Comparison of ENCODE assay signal across 10 cellular contexts in genomic region chr10:74293686-74294365, GRCh38.
A peak's percentile ranks its signal among the peaks of the same experiment; 100 is the strongest.
DNase-seq lines count a peak whose midpoint lies in the region; ATAC-seq and TF ChIP-seq lines count a peak whose summit lies in the region.
"Had no signal": no experiment of that assay in that cellular context is flagged by ENCODE, and none has a peak within 500 bp of the region (broad histone marks: within the 10 kb centered on the region; RNA-seq: fewer than 3 reads in every experiment).

No MANE protein-coding gene starts in this region.

- WGBS in IMR-90 (ENCODE audit: extremely low coverage in 2 of 2, insufficient read length in 1 of 2), 2 experiments = no CpG with 5 or more reads among the region's 1 CpG

- dilution Hi-C loops in IMR-90 (cut with HindIII; ENCODE audit: low sequenced_read_pairs, unreplicated experiment) = no loop called here

- H3K23ac ChIP-seq in IMR-90 (ENCODE audit: low read depth, low read length) = peak overlapping the region; percentile 59; the same call in 1 of the 2 replicates

- peak overlapping the region; percentile 95; the same call in 1 of the 2 replicates for H3K27ac ChIP-seq in IMR-90 (ENCODE audit: insufficient read depth, low read length)
- H3K27ac ChIP-seq in RWPE2 (ENCODE audit: poor library complexity, severe bottlenecking) = peak overlapping the region; percentile 92

- H3K4me1 ChIP-seq in IMR-90 (ENCODE audit: control insufficient read depth, insufficient read depth, low read length) (peaks cover 8% of the 10 kb centered on the region), RWPE2 (ENCODE audit: insufficient read depth, poor library complexity, severe bottlenecking) (peaks cover 55% of the 10 kb centered on the region), Caco-2 (peaks cover 3% of the 10 kb centered on the region; the same call in 1 of the 2 replicates)

- DNase-seq in AG08396 (ENCODE audit: low spot score) (peak; percentile 20), IMR-90 (peak; percentile 84), RWPE2 (ENCODE audit: low spot score) (no peak), glomerular visceral epithelial cell (ENCODE audit: extremely low spot score) (peak; percentile 20), Caco-2 (no peak)
- no peak for DNase-seq in activated CD4-positive, alpha-beta T cell treated with anti-CD3 and anti-CD28 coated beads, Interleukin-2, amount 50 U/mL, for 1 hour
- DNase-seq: posterior cingulate gyrus; stimulated activated naive B cell treated with anti-CD40 and anti-IgM and Interleukin-4, amounts not matched to agents 10 μg/mL and 1 μg/mL and 100 μg/mL, for 72 hours had no signal

- H4K20me1 ChIP-seq in IMR-90 (ENCODE audit: insufficient read depth, low read length) = no peaks in the 10 kb centered on the region

- TF ChIP-seq POLR2A in IMR-90 (IDR thresholded peaks at IDR 0.05; ENCODE audit: low read depth, low read length) = no peak
- TF ChIP-seq POLR2A in GM18505 (IDR thresholded peaks at IDR 0.05; ENCODE audit: borderline replicate concordance, extremely low read depth, insufficient read depth, insufficient read length) = no peak

- H3K9ac ChIP-seq in IMR-90 (ENCODE audit: low read depth, low read length) = peak overlapping the region; percentile 67; the same call in 1 of the 2 replicates

- in situ Hi-C loops in IMR-90 (cut with MboI; ENCODE audit: low sequenced_read_pairs) = no loop called here

- no peak overlapping the region for H4K91ac ChIP-seq in IMR-90 (ENCODE audit: insufficient read depth, low read depth, low read length)

- TF ChIP-seq CTCF in IMR-90 (conservative IDR thresholded peaks at IDR 0.05; ENCODE audit: low read depth, low read length) = no peak
- TF ChIP-seq CTCF in RWPE2 (IDR thresholded peaks at IDR 0.05; ENCODE audit: poor library complexity, severe bottlenecking) = no peak
- TF ChIP-seq CTCF in Caco-2 (IDR thresholded peaks at IDR 0.05; ENCODE audit: insufficient read depth in 1 of 2, low read depth in 1 of 2, low read length in 1 of 2, severe bottlenecking in 1 of 2, unreplicated experiment in 1 of 2) = no peak

- H3K27me3 ChIP-seq in IMR-90 (ENCODE audit: control insufficient read depth, insufficient read depth, low read length) = no peaks in the 10 kb centered on the region
- H3K27me3 ChIP-seq in RWPE2 (ENCODE audit: insufficient read depth, poor library complexity, severe bottlenecking) = no peaks in the 10 kb centered on the region
- H3K27me3 ChIP-seq in Caco-2 (replicated peaks; ENCODE audit: control insufficient read depth, insufficient read depth, low read length) = no peaks in the 10 kb centered on the region

- H3K4me3 ChIP-seq in IMR-90 (ENCODE audit: insufficient read depth, low read depth, low read length) = no peak overlapping the region
- no peak overlapping the region for H3K4me3 ChIP-seq in RWPE2 (ENCODE audit: severe bottlenecking)
- H3K4me3 ChIP-seq in Caco-2 (ENCODE audit: low read depth, low read length) = no peak overlapping the region

- no peak overlapping the region for H3K4me3 Mint-ChIP-seq in Caco-2 (ENCODE audit: unreplicated experiment)
- H3K4me3 Mint-ChIP-seq: stimulated activated naive B cell treated with anti-CD40 and anti-IgM and Interleukin-4, amounts not matched to agents 10 μg/mL and 1 μg/mL and 100 μg/mL, for 72 hours had no signal

- no peaks in the 10 kb centered on the region for H3K27me3 Mint-ChIP-seq in Caco-2 (ENCODE audit: insufficient read depth, unreplicated experiment)
- H3K27me3 Mint-ChIP-seq: stimulated activated naive B cell treated with anti-CD40 and anti-IgM and Interleukin-4, amounts not matched to agents 10 μg/mL and 1 μg/mL and 100 μg/mL, for 72 hours had no signal

- H3K56ac ChIP-seq in IMR-90 (ENCODE audit: extremely low read depth, insufficient read depth, low read length) = no peak overlapping the region

- H2AFZ ChIP-seq in IMR-90 (replicated peaks; ENCODE audit: low read length, poor library complexity) = no peak overlapping the region

- CTCF ChIA-PET in IMR-90 (lab: Yijun Ruan, JAX) (no interaction called here), Caco-2 (lab: Charles Lee) (no interaction called here)

- H4K8ac ChIP-seq in IMR-90 (ENCODE audit: low read depth in 2 of 2, low read length in 2 of 2) = 0 out of 4 replicates have a peak overlapping the region, but pooled peaks have one; percentile 36 to 71

- intact Hi-C loops in IMR-90 (cut with micrococcal nuclease) = loop anchor here (5.0 kb wide), 1 partner anchor 138 kb away; no protein-coding TSS in a partner anchor
- intact Hi-C loops in Caco-2 (cut with micrococcal nuclease; ENCODE audit: unreplicated experiment) = no loop called here

- H3K14ac ChIP-seq in IMR-90 (replicated peaks; ENCODE audit: low read depth, low read length) = no peak overlapping the region

- no peaks in the 10 kb centered on the region for H3K9me3 Mint-ChIP-seq in Caco-2 (ENCODE audit: unreplicated experiment)
- H3K9me3 Mint-ChIP-seq: stimulated activated naive B cell treated with anti-CD40 and anti-IgM and Interleukin-4, amounts not matched to agents 10 μg/mL and 1 μg/mL and 100 μg/mL, for 72 hours had no signal

- POLR2A ChIA-PET in IMR-90 (lab: Charles Lee; ENCODE audit: unreplicated experiment) (no interaction called here), Caco-2 (lab: Charles Lee) (no interaction called here)

- no peak for TF ChIP-seq RAD21 in IMR-90 (IDR thresholded peaks at IDR 0.05; ENCODE audit: low read length)

- H3K4me2 ChIP-seq in IMR-90 (ENCODE audit: low read depth, low read length) = peak overlapping the region; percentile 70

- peak overlapping the region; percentile 95; the same call in 1 of the 2 replicates for H3K4ac ChIP-seq in IMR-90 (ENCODE audit: low read depth, low read length)

- peak overlapping the region; percentile 80 for H2BK5ac ChIP-seq in IMR-90 (ENCODE audit: low read depth, low read length, poor library complexity, severe bottlenecking)

- no peaks in the 10 kb centered on the region for H3K9me3 ChIP-seq in IMR-90 (ENCODE audit: control insufficient read depth, insufficient read depth, low read length)
- no peaks in the 10 kb centered on the region for H3K9me3 ChIP-seq in RWPE2 (ENCODE audit: severe bottlenecking)
- H3K9me3 ChIP-seq in Caco-2 = no peaks in the 10 kb centered on the region

- peak overlapping the region; percentile 97 for H2BK120ac ChIP-seq in IMR-90 (ENCODE audit: low read depth, low read length)

- no peaks in the 10 kb centered on the region for H3K9me1 ChIP-seq in IMR-90 (ENCODE audit: insufficient read depth, low read length)

- H3K18ac ChIP-seq in IMR-90 (ENCODE audit: low read depth, low read length) = peak overlapping the region; percentile 82

- no peak overlapping the region for H2AK9ac ChIP-seq in IMR-90 (replicated peaks; ENCODE audit: low read depth, low read length, poor library complexity)

- H3K27ac Mint-ChIP-seq in Caco-2 (ENCODE audit: unreplicated experiment) = no peak overlapping the region
- H3K27ac Mint-ChIP-seq: stimulated activated naive B cell treated with anti-CD40 and anti-IgM and Interleukin-4, amounts not matched to agents 10 μg/mL and 1 μg/mL and 100 μg/mL, for 72 hours had no signal

- H2BK15ac ChIP-seq in IMR-90 (ENCODE audit: low read depth, low read length) = no peak overlapping the region

- peak overlapping the region; percentile 66; the same call in 1 of the 2 replicates for H2AK5ac ChIP-seq in IMR-90 (ENCODE audit: low read depth, low read length)

- peak overlapping the region; percentile 63 for H4K5ac ChIP-seq in IMR-90 (ENCODE audit: low read depth, low read length)

- H3K4me1 Mint-ChIP-seq in Caco-2 (ENCODE audit: low read depth, unreplicated experiment) = no peaks in the 10 kb centered on the region

- H3K36me3 ChIP-seq in IMR-90 (ENCODE audit: control insufficient read depth, insufficient read depth, low read length) = 0 out of 2 replicates have a peak, but pooled peaks cover 1% of the 10 kb centered on the region
- H3K36me3 ChIP-seq in RWPE2 (ENCODE audit: low read depth) = no peaks in the 10 kb centered on the region
- H3K36me3 ChIP-seq in Caco-2 (ENCODE audit: control insufficient read depth, insufficient read depth, low read length) = no peaks in the 10 kb centered on the region

- BruUV-seq in IMR-90 (replicated peaks; lab: Mats Ljungman, UMichigan) = no TSS peak
- BruUV-seq in Caco-2 (replicated peaks; lab: Mats Ljungman, UMichigan) = no TSS peak

- no peaks in the 10 kb centered on the region for H3K36me3 Mint-ChIP-seq in Caco-2 (ENCODE audit: insufficient read depth, unreplicated experiment)

- ATAC-seq in IMR-90 (ENCODE audit: low read depth) = peak; percentile 75
- ATAC-seq in RWPE2 (ENCODE audit: low read depth) = peak; percentile 78
- ATAC-seq in GM18505 (IDR thresholded peaks at IDR 0.05; ENCODE audit: unreplicated experiment) = no peak
- no peak for ATAC-seq in HG02981 (IDR thresholded peaks at IDR 0.05; ENCODE audit: unreplicated experiment)
- ATAC-seq: stimulated activated naive B cell treated with anti-CD40 and anti-IgM and Interleukin-4, amounts not matched to agents 10 μg/mL and 1 μg/mL and 100 μg/mL, for 72 hours had no signal

- H3K79me1 ChIP-seq in IMR-90 (ENCODE audit: low read depth in 1 of 2, low read length in 2 of 2) = peaks cover 14 to 34% of the 10 kb centered on the region in 2 experiments; a peak in 3 of 4 replicates

- H2BK20ac ChIP-seq in IMR-90 (ENCODE audit: low read depth, low read length) = peak overlapping the region; percentile 2; the same call in 1 of the 2 replicates

TF ChIP-seq in IMR-90, 13 proteins besides CTCF, POLR2A, EP300 and RAD21 (continues in another document):
- no peak for TF ChIP-seq MAFK (IDR thresholded peaks at IDR 0.05; ENCODE audit: low read depth, low read length)
- TF ChIP-seq FOS (IDR thresholded peaks at IDR 0.05; ENCODE audit: low read depth, low read length) = no peak
- no peak for TF ChIP-seq CEBPB (IDR thresholded peaks at IDR 0.05; ENCODE audit: low read depth, low read length)
- TF ChIP-seq NFE2L2 (IDR thresholded peaks at IDR 0.05; ENCODE audit: low read depth, low read length) = no peak
- TF ChIP-seq RFX5 (IDR thresholded peaks at IDR 0.05; ENCODE audit: low read depth, low read length) = no peak
- no peak for TF ChIP-seq MAZ (IDR thresholded peaks at IDR 0.05; ENCODE audit: borderline replicate concordance, low read depth, low read length)
- TF ChIP-seq RCOR1 (IDR thresholded peaks at IDR 0.05; ENCODE audit: insufficient replicate concordance, low read length) = no peak
- no peak for TF ChIP-seq MXI1 (IDR thresholded peaks at IDR 0.05; ENCODE audit: borderline replicate concordance, low read depth, low read length)
- no peak for TF ChIP-seq CHD1 (IDR thresholded peaks at IDR 0.05; ENCODE audit: low read depth, low read length)
- no peak for TF ChIP-seq ELK1 (IDR thresholded peaks at IDR 0.05; ENCODE audit: borderline replicate concordance, low read depth, low read length)
- no peak for TF ChIP-seq SMC3 (IDR thresholded peaks at IDR 0.05; ENCODE audit: low read depth, low read length)

Comparison
In these comparisons a context has a peak if more than half of its experiments do, and no peak if none do; other contexts are left out.
1. DNase-seq: peak in AG08396 (single experiment), IMR-90 (single experiment) and glomerular visceral epithelial cell (single experiment); none in RWPE2 (single experiment), Caco-2 (0 of 2) and activated CD4-positive, alpha-beta T cell treated with anti-CD3 and anti-CD28 coated beads, Interleukin-2, amount 50 U/mL, for 1 hour (single experiment).
2. ATAC-seq: peak in IMR-90 (single experiment) and RWPE2 (single experiment); none in GM18505 (single experiment) and HG02981 (single experiment).